21 cellular contexts compared by ENCODE assay signal in genomic region chr1:22528451-22528850, GRCh38. TPM values are rescaled to one million over a fixed set of nuclear protein-coding genes. Genes with fewer than 3 reads are reported as not detected.
DNase-seq lines count a peak whose midpoint lies in the region; ATAC-seq and TF ChIP-seq lines count a peak whose summit lies in the region.
"Had no signal": no experiment of that assay in that cellular context is flagged by ENCODE, and none has a peak within 500 bp of the region (broad histone marks: within the 10 kb centered on the region; RNA-seq: fewer than 3 reads in every experiment).

No MANE protein-coding gene starts in this region.

- TF ChIP-seq POLR2A in uterus (IDR thresholded peaks at IDR 0.05) = no peak

- BruUV-seq in PC-9 (replicated peaks; lab: Mats Ljungman, UMichigan) = TSS peak; percentile 23

- H3K9me2 ChIP-seq in PC-9 (ENCODE audit: insufficient read depth) = no peaks in the 10 kb centered on the region

- no peaks in the 10 kb centered on the region for H3K4me1 ChIP-seq in PC-9 (replicated peaks; ENCODE audit: insufficient read depth)
- H3K4me1 ChIP-seq in uterus = peaks cover 9 to 19% of the 10 kb centered on the region in 2 donors
- no peaks in the 10 kb centered on the region for H3K4me1 ChIP-seq in upper lobe of right lung
- H3K4me1 ChIP-seq in right cardiac atrium (ENCODE audit: control insufficient read depth, insufficient read depth, low read length) = peaks cover 10% of the 10 kb centered on the region
- H3K4me1 ChIP-seq: A549, HAP-1 had no signal

- H3K27me3 ChIP-seq in PC-9 (ENCODE audit: insufficient read depth, low read depth) (no peaks in the 10 kb centered on the region), uterus (no peaks in the 10 kb centered on the region), upper lobe of right lung (no peaks in the 10 kb centered on the region), right cardiac atrium (ENCODE audit: control insufficient read depth, insufficient read depth) (no peaks in the 10 kb centered on the region)
- H3K27me3 ChIP-seq: BE2C; BLaER1 treated with 17β-estradiol and CSF1 and Interleukin-3, amounts not matched to agents 10 nM and 100 nM had no signal

- DNase-seq in cardiac septum (ENCODE audit: low spot score) = peak; percentile 4
- DNase-seq in left ventricle myocardium superior = no peak
- DNase-seq in PC-9 = no peak
- peak; percentile 34 for DNase-seq in posterior vena cava (ENCODE audit: low spot score)
- no peak for DNase-seq in uterus
- no peak for DNase-seq in upper lobe of right lung
- DNase-seq in right cardiac atrium = no peak
- DNase-seq: 8988T; ACHN; AML-193; Calu3; CD4-positive, alpha-beta memory T cell; DMS79 treated with DMSO at 0.1 percent for 48 hours; GF-D8 had no signal

- H2AFZ ChIP-seq in PC-9 = no peak overlapping the region
- H2AFZ ChIP-seq: GM23338 had no signal

- H3K4me3 ChIP-seq in PC-9 (no peak overlapping the region), uterus (no peak overlapping the region), upper lobe of right lung (no peak overlapping the region), right cardiac atrium (ENCODE audit: low read length) (no peak overlapping the region)
- H3K4me3 ChIP-seq: A549; BLaER1 treated with 17β-estradiol and CSF1 and Interleukin-3, amounts not matched to agents 10 nM and 100 nM; GM23338; HAP-1 had no signal

- intact Hi-C loops in cardiac septum (cut with DNase I) (loop anchor here (5.0 kb wide), 1 partner anchor 114 kb away; the partner anchor contains the start of gene C1QC), left ventricle myocardium superior (cut with micrococcal nuclease) (no loop called here), PC-9 (cut with micrococcal nuclease; ENCODE audit: unreplicated experiment) (no loop called here), posterior vena cava (cut with DNase I) (loop anchor here in 1 of 2 donors (10.0 kb wide), 1 partner anchor 116 kb away; the partner anchor contains the start of gene C1QC), uterus (cut with DNase I; ENCODE audit: low total_unique reads) (no loop called here), upper lobe of right lung (cut with DNase I) (no loop called here), right cardiac atrium (cut with DNase I) (loop anchor here in 2 of 4 donors (10.0 kb wide), 1 partner anchor 116 kb away; the partner anchor contains the start of gene C1QC (in 2 of the 2))

- 97% methylated on average over 7 of the region's 7 CpGs for WGBS in right cardiac atrium

- H3K27ac ChIP-seq in PC-9 = no peak overlapping the region
- peak overlapping the region; percentile 68 to 73 for H3K27ac ChIP-seq in uterus
- no peak overlapping the region for H3K27ac ChIP-seq in upper lobe of right lung
- H3K27ac ChIP-seq in right cardiac atrium (ENCODE audit: low read length) = no peak overlapping the region
- H3K27ac ChIP-seq: A549; BLaER1 treated with 17β-estradiol and CSF1 and Interleukin-3, amounts not matched to agents 10 nM and 100 nM had no signal

- H3K9me3 ChIP-seq in PC-9 (ENCODE audit: insufficient read depth, low read depth) (no peaks in the 10 kb centered on the region), uterus (no peaks in the 10 kb centered on the region), upper lobe of right lung (no peaks in the 10 kb centered on the region), right cardiac atrium (ENCODE audit: control insufficient read depth, low read length) (no peaks in the 10 kb centered on the region)
- H3K9me3 ChIP-seq: A549; BE2C; BLaER1 treated with 17β-estradiol and CSF1 and Interleukin-3, amounts not matched to agents 10 nM and 100 nM; HAP-1 had no signal

- H3F3A ChIP-seq in PC-9 (ENCODE audit: insufficient read depth, low read depth) = no peaks in the 10 kb centered on the region

- no peaks in the 10 kb centered on the region for H4K20me1 ChIP-seq in PC-9 (ENCODE audit: insufficient read depth)

- ATAC-seq in left ventricle myocardium superior = no peak
- ATAC-seq in upper lobe of right lung = no peak
- ATAC-seq in right cardiac atrium = no peak
- ATAC-seq: A549 had no signal

- no peaks in the 10 kb centered on the region for H3K79me2 ChIP-seq in PC-9 (ENCODE audit: low read depth)

- no peaks in the 10 kb centered on the region for H3K36me3 ChIP-seq in PC-9 (ENCODE audit: low read depth)
- no peaks in the 10 kb centered on the region for H3K36me3 ChIP-seq in uterus
- H3K36me3 ChIP-seq in upper lobe of right lung = peaks cover 45% of the 10 kb centered on the region

- POLR2A ChIA-PET in PC-9 (lab: Charles Lee; ENCODE audit: unreplicated experiment) = no interaction called here

- CTCF ChIA-PET in PC-9 (lab: Charles Lee) = interaction anchor here (0.7 kb wide), 1 partner anchor 556 kb away, joined by 5 read pairs; no protein-coding TSS in a partner anchor

- TF ChIP-seq CTCF in PC-9 (conservative IDR thresholded peaks at IDR 0.05) (no peak), uterus (IDR thresholded peaks at IDR 0.05) (no peak), upper lobe of right lung (IDR thresholded peaks at IDR 0.05) (no peak)

- no peak overlapping the region for H3K4me2 ChIP-seq in PC-9
- H3K4me2 ChIP-seq: A549, GM23338 had no signal

RNA-seq across cellular contexts. Expression of gene EPHA8, which starts 34.8 kb away (rescaled TPM):
- total RNA-seq in cardiac septum (not detected), left ventricle myocardium superior (not detected), PC-9 (2021) (not detected in 2 replicates), posterior vena cava (not detected), uterus (under 1 TPM in 1 of 4 donors, not detected in 3; 0.07 TPM), upper lobe of right lung (not detected), right cardiac atrium (not detected)
- polyA plus RNA-seq in right cardiac atrium = not detected
- total RNA-seq: Calu3; CD4-positive, alpha-beta memory T cell; Daoy; G401 had no signal
- polyA plus RNA-seq: A549; CD4-positive, alpha-beta memory T cell had no signal

Comparison
In these comparisons a context has a peak if more than half of its experiments do, and no peak if none do; other contexts are left out.
1. DNase-seq: peak in cardiac septum (single experiment) and posterior vena cava (single experiment); none in left ventricle myocardium superior (single experiment), PC-9 (0 of 2), uterus (0 of 2), upper lobe of right lung (single experiment) and right cardiac atrium (0 of 3).
2. H3K27ac ChIP-seq: peak in uterus (2 of 2); none in PC-9 (single experiment), upper lobe of right lung (single experiment) and right cardiac atrium (single experiment).